In genomic region chr5:145911164-145911563, GRCh38 we compare ENCODE assay signal across 30 cellular contexts. TPM values are rescaled to one million over a fixed set of nuclear protein-coding genes. Genes with fewer than 3 reads are reported as not detected.
"Had no signal": no experiment of that assay in that cellular context is flagged by ENCODE, and none has a peak within 500 bp of the region (broad histone marks: within the 10 kb centered on the region; RNA-seq: fewer than 3 reads in every experiment).

No MANE protein-coding gene starts in this region.

- H3K27ac Mint-ChIP-seq: mesothelial cell of epicardium had no signal

- FAIRE-seq: colon, endothelial cell of umbilical vein, islet of Langerhans, keratinocyte had no signal

- H3K9me3 Mint-ChIP-seq: mesothelial cell of epicardium had no signal

- H3K4me3 ChIP-seq: coronary artery, dorsolateral prefrontal cortex, esophagus squamous epithelium, gastrocnemius medialis, heart right ventricle, left lung, lower lobe of right lung, mucosa of descending colon had no signal

- DNase-seq: dermis blood vessel endothelial cell; dorsolateral prefrontal cortex; effector CD4-positive, alpha-beta T cell; effector memory CD4-positive, alpha-beta T cell; esophagus squamous epithelium; foreskin fibroblast; foreskin melanocyte; gastrocnemius medialis; glutamatergic neuron; head of caudate nucleus; heart right ventricle; hippocampal formation; left cardiac atrium; left lung; left ventricle myocardium superior; lower lobe of right lung; mesenchymal stem cell; mucosa of descending colon had no signal

- H3K27ac ChIP-seq: coronary artery, dorsolateral prefrontal cortex, esophagus squamous epithelium, gastrocnemius medialis, heart right ventricle, left lung, lower lobe of right lung had no signal

- H3K36me3 ChIP-seq: esophagus squamous epithelium, gastrocnemius medialis, heart right ventricle, left lung, lower lobe of right lung had no signal

- H3K9me3 ChIP-seq: esophagus squamous epithelium, gastrocnemius medialis, heart right ventricle, left lung, lower lobe of right lung, mucosa of descending colon had no signal

- H3K4me1 ChIP-seq: esophagus squamous epithelium, gastrocnemius medialis, heart right ventricle, left lung, lower lobe of right lung had no signal

- H3K36me3 Mint-ChIP-seq: mesothelial cell of epicardium had no signal

- H3K27me3 ChIP-seq: dorsolateral prefrontal cortex, esophagus squamous epithelium, gastrocnemius medialis, heart right ventricle, left lung had no signal

- H3K4me3 Mint-ChIP-seq: mesothelial cell of epicardium had no signal

- H3K4me1 Mint-ChIP-seq: mesothelial cell of epicardium had no signal

- ATAC-seq: gastrocnemius medialis, heart right ventricle, left cardiac atrium, left lung, left ventricle myocardium superior, lower lobe of right lung, mucosa of descending colon had no signal

RNA-seq across cellular contexts. Expression of gene SH3RF2, which starts 25.2 kb away (rescaled TPM):
- total RNA-seq: lung microvascular endothelial cell had no signal

RNA-seq across cellular contexts. Expression of gene GRXCR2, which starts 38.4 kb away (rescaled TPM):
- total RNA-seq: dermis blood vessel endothelial cell, endothelial cell of umbilical vein, epithelial cell of proximal tubule, esophagus squamous epithelium, gastrocnemius medialis, glomerular endothelial cell, kidney epithelial cell, left lung, lower lobe of right lung, lung microvascular endothelial cell, mesenteric fat pad, mesothelial cell of epicardium, mucosa of descending colon, myocyte had no signal
- polyA plus RNA-seq: endothelial cell of umbilical vein had no signal
